Comparison of ENCODE assay signal across 8 cellular contexts in genomic region chr17:77494664-77495435, GRCh38.
DNase-seq lines count a peak whose midpoint lies in the region; ATAC-seq, FAIRE-seq and TF ChIP-seq lines count a peak whose summit lies in the region.

No MANE protein-coding gene starts in this region.

- TF ChIP-seq POLR2A in H54 (IDR thresholded peaks at IDR 0.05; ENCODE audit: low read depth, low read length) = no peak

- ATAC-seq in GM18867 (IDR thresholded peaks at IDR 0.05; ENCODE audit: unreplicated experiment) = no peak

- no peak overlapping the region for H3K4me3 ChIP-seq in effector memory CD4-positive, alpha-beta T cell (ENCODE audit: insufficient read depth, low read depth, low read length, poor library complexity, severe bottlenecking)

- peaks cover 10% of the 10 kb centered on the region for H3K4me1 ChIP-seq in effector memory CD4-positive, alpha-beta T cell (ENCODE audit: control insufficient read depth, insufficient read depth, low read length, poor library complexity, severe bottlenecking)

- H3K4me1 Mint-ChIP-seq in activated CD4-positive, alpha-beta memory T cell treated with anti-CD3 and anti-CD28 coated beads, Interleukin-2, amount 10 ng/mL, durations not matched to agents 7 days and 5 days = peaks cover 25% of the 10 kb centered on the region

- no peaks in the 10 kb centered on the region for H3K27me3 ChIP-seq in effector memory CD4-positive, alpha-beta T cell (replicated peaks; ENCODE audit: control insufficient read depth, insufficient read depth, low read length, poor library complexity, severe bottlenecking)

- H3K36me3 ChIP-seq in effector memory CD4-positive, alpha-beta T cell (ENCODE audit: control insufficient read depth, insufficient read depth, low read length) = peaks cover 79% of the 10 kb centered on the region

- CTCF ChIA-PET in activated CD4-positive, alpha-beta memory T cell treated with anti-CD3 and anti-CD28 coated beads, Interleukin-2, amount 10 ng/mL, durations not matched to agents 7 days and 5 days (lab: Charles Lee) = interaction anchor here (0.6 to 3.0 kb wide), 20 partner anchors 29 to 227 kb away, joined by 3 to 44 read pairs (median 4); no protein-coding TSS in a partner anchor

- DNase-seq in C1 segment of cervical spinal cord (lab: John Stamatoyannopoulos, UW) (peak in 12 of 14 donors; percentile 33 to 67 (median 49)), H54 (ENCODE audit: insufficient read length, low spot score) (peak; percentile 96), NCI-H526 treated with DMSO at 0.1 percent for 48 hours (lab: John Stamatoyannopoulos, UW) (peak; percentile 23), mesenteric fat pad (ENCODE audit: low spot score) (peak; percentile 92)
- DNase-seq in activated CD4-positive, alpha-beta memory T cell treated with anti-CD3 and anti-CD28 coated beads, Interleukin-2, amount 10 ng/mL, durations not matched to agents 7 days and 5 days = peak; percentile 76
- peak; percentile 58 to 72 (median 65) for DNase-seq in effector memory CD4-positive, alpha-beta T cell
- DNase-seq in stimulated activated CD8-positive, alpha-beta memory T cell treated with anti-CD3 and anti-CD28 coated beads, Interleukin-4, amount 100 ng/mL, for 1 hour (ENCODE audit: low read depth in 2 of 2, low spot score in 1 of 2) = peak; percentile 52 to 56

- POLR2A ChIA-PET in activated CD4-positive, alpha-beta memory T cell treated with anti-CD3 and anti-CD28 coated beads, Interleukin-2, amount 10 ng/mL, durations not matched to agents 7 days and 5 days (lab: Charles Lee) = interaction anchor here (1.1 to 2.6 kb wide), 10 partner anchors 11 to 163 kb away, joined by 3 to 11 read pairs (median 5); no protein-coding TSS in a partner anchor

- H3K27ac Mint-ChIP-seq in activated CD4-positive, alpha-beta memory T cell treated with anti-CD3 and anti-CD28 coated beads, Interleukin-2, amount 10 ng/mL, durations not matched to agents 7 days and 5 days = peak overlapping the region; percentile 65

- no peak for FAIRE-seq in H54 (lab: Jason Lieb, UNC)

- H3K27me3 Mint-ChIP-seq in activated CD4-positive, alpha-beta memory T cell treated with anti-CD3 and anti-CD28 coated beads, Interleukin-2, amount 10 ng/mL, durations not matched to agents 7 days and 5 days = no peaks in the 10 kb centered on the region

- H3K9me3 ChIP-seq in effector memory CD4-positive, alpha-beta T cell (ENCODE audit: control insufficient read depth, low read length) = no peaks in the 10 kb centered on the region

- no peak overlapping the region for H3K4me3 Mint-ChIP-seq in activated CD4-positive, alpha-beta memory T cell treated with anti-CD3 and anti-CD28 coated beads, Interleukin-2, amount 10 ng/mL, durations not matched to agents 7 days and 5 days

- H3K36me3 Mint-ChIP-seq in activated CD4-positive, alpha-beta memory T cell treated with anti-CD3 and anti-CD28 coated beads, Interleukin-2, amount 10 ng/mL, durations not matched to agents 7 days and 5 days (ENCODE audit: low read depth) = peaks cover 56% of the 10 kb centered on the region

- peak overlapping the region; percentile 43 for H3K27ac ChIP-seq in effector memory CD4-positive, alpha-beta T cell (ENCODE audit: insufficient read depth, low read length, poor library complexity, severe bottlenecking)

- H3K9me3 Mint-ChIP-seq in activated CD4-positive, alpha-beta memory T cell treated with anti-CD3 and anti-CD28 coated beads, Interleukin-2, amount 10 ng/mL, durations not matched to agents 7 days and 5 days = no peaks in the 10 kb centered on the region

Comparison
In these comparisons a context has a peak if more than half of its experiments do, and no peak if none do; other contexts are left out.
1. DNase-seq: peak in every context shown above with its lines; median percentile 96 in H54; 92 in mesenteric fat pad; 76 in activated CD4-positive, alpha-beta memory T cell treated with anti-CD3 and anti-CD28 coated beads, Interleukin-2, amount 10 ng/mL, durations not matched to agents 7 days and 5 days; 65 in effector memory CD4-positive, alpha-beta T cell; 54 in stimulated activated CD8-positive, alpha-beta memory T cell treated with anti-CD3 and anti-CD28 coated beads, Interleukin-4, amount 100 ng/mL, for 1 hour; 49 in C1 segment of cervical spinal cord; 23 in NCI-H526 treated with DMSO at 0.1 percent for 48 hours.